In the genomic region with DNA sequence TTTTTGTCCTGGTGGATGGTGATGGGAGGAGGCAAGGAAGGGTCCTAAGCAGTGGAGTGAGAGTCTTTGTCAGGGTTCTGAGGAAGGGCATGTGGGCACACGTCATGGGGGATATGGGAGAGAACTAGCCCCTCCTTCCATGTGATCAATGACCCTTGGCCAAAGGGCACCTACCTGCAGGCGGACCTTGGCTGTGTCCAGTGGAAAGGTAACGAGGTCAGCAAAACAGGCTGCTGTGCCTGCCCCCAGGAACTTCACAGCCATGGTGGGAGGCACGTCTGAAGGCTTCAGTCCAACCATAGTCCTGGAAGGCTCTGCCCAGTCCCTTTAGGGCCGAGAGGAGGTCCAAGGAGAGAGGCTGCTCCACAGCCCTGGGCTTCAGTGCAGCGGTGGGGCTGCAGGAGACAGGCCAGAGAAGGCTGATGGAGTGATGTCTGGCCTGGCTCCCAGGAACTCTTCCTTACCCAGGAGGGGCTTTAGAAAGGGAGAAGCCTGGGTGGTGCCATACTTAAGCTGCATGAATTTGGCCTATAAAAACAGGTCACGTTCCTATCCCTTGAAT, we compare ENCODE assay signal across 20 cellular contexts. TPM values are rescaled to one million over a fixed set of nuclear protein-coding genes. Genes with fewer than 3 reads are reported as not detected.
DNase-seq lines count a peak whose midpoint lies in the region; ATAC-seq and TF ChIP-seq lines count a peak whose summit lies in the region.
"Had no signal": no experiment of that assay in that cellular context is flagged by ENCODE, and none has a peak within 500 bp of the region (broad histone marks: within the 10 kb centered on the region; RNA-seq: fewer than 3 reads in every experiment).

No MANE protein-coding gene starts in this region.

- peaks cover 54% of the 10 kb centered on the region for H3K4me1 Mint-ChIP-seq in activated naive CD8-positive, alpha-beta T cell treated with anti-CD3 and anti-CD28 coated beads, Interleukin-2, amount 10 ng/mL, durations not matched to agents 7 days and 5 days
- H3K4me1 Mint-ChIP-seq in naive thymus-derived CD4-positive, alpha-beta T cell: peaks cover 58 to 95% (median 87%) of the 10 kb centered on the region in 7 donors
- peaks cover 78% of the 10 kb centered on the region for H3K4me1 Mint-ChIP-seq in stimulated activated effector memory CD8-positive, alpha-beta T cell treated with anti-CD3 and anti-CD28 coated beads, Interleukin-12 subunit alpha, Interleukin-12 subunit beta, amount 100 ng/mL, for 72 hours
- no peaks in the 10 kb centered on the region for H3K4me1 Mint-ChIP-seq in HFFc6 (ENCODE audit: low read depth)

- H3K9me3 Mint-ChIP-seq in activated naive CD4-positive, alpha-beta T cell treated with anti-CD3 and anti-CD28 coated beads, Interleukin-2, amount 50 U/mL, for 72 hours: peaks cover 0 to 3% of the 10 kb centered on the region in 2 donors
- no peaks in the 10 kb centered on the region for H3K9me3 Mint-ChIP-seq in activated naive CD8-positive, alpha-beta T cell treated with anti-CD3 and anti-CD28 coated beads, Interleukin-2, amount 10 ng/mL, durations not matched to agents 7 days and 5 days
- H3K9me3 Mint-ChIP-seq in naive thymus-derived CD4-positive, alpha-beta T cell: no peaks in the 10 kb centered on the region
- H3K9me3 Mint-ChIP-seq in stimulated activated effector memory CD8-positive, alpha-beta T cell treated with anti-CD3 and anti-CD28 coated beads, Interleukin-12 subunit alpha, Interleukin-12 subunit beta, amount 100 ng/mL, for 72 hours: no peaks in the 10 kb centered on the region
- no peaks in the 10 kb centered on the region for H3K9me3 Mint-ChIP-seq in HFFc6
- H3K9me3 Mint-ChIP-seq: GM23338 had no signal

- no peak for DNase-seq in activated naive CD4-positive, alpha-beta T cell treated with anti-CD3 and anti-CD28 coated beads, Interleukin-2, amount 50 U/mL, for 72 hours (ENCODE audit: low spot score in 2 of 2)
- DNase-seq in activated naive CD4-positive, alpha-beta T cell (lab: John Stamatoyannopoulos, UW): no peak
- no peak for DNase-seq in activated naive CD8-positive, alpha-beta T cell treated with anti-CD3 and anti-CD28 coated beads, Interleukin-2, amount 10 ng/mL, durations not matched to agents 7 days and 5 days
- peak in 1 of 9 donors; percentile 20 for DNase-seq in naive thymus-derived CD4-positive, alpha-beta T cell
- DNase-seq in stimulated activated effector memory CD8-positive, alpha-beta T cell treated with anti-CD3 and anti-CD28 coated beads, Interleukin-12 subunit alpha, Interleukin-12 subunit beta, amount 100 ng/mL, for 72 hours (ENCODE audit: low spot score in 2 of 2): no peak
- DNase-seq in SK-N-DZ (ENCODE audit: low spot score) (no peak), HFFc6 (no peak), right cardiac atrium (no peak)
- DNase-seq: COR-L47, IMR-90, MG63, NCI-H1694 treated with DMSO at 0.1 percent for 48 hours, substantia nigra had no signal

- H3K27me3 Mint-ChIP-seq in activated naive CD8-positive, alpha-beta T cell treated with anti-CD3 and anti-CD28 coated beads, Interleukin-2, amount 10 ng/mL, durations not matched to agents 7 days and 5 days: no peaks in the 10 kb centered on the region
- H3K27me3 Mint-ChIP-seq in naive thymus-derived CD4-positive, alpha-beta T cell: no peaks in the 10 kb centered on the region
- H3K27me3 Mint-ChIP-seq in HFFc6 (ENCODE audit: insufficient read depth): peaks cover 6% of the 10 kb centered on the region

- 81% methylated on average over 7 of the region's 7 CpGs for WGBS in right cardiac atrium

- intact Hi-C loops in naive thymus-derived CD4-positive, alpha-beta T cell (cut with micrococcal nuclease): no loop called here
- intact Hi-C loops in right cardiac atrium (cut with DNase I): no loop called here

- H3K27ac ChIP-seq in naive thymus-derived CD4-positive, alpha-beta T cell (ENCODE audit: low read depth, low read length): peak overlapping the region; percentile 75
- no peak overlapping the region for H3K27ac ChIP-seq in right cardiac atrium (ENCODE audit: low read length)
- H3K27ac ChIP-seq: ascending aorta, vagina had no signal

- H3K27ac Mint-ChIP-seq in activated naive CD4-positive, alpha-beta T cell treated with anti-CD3 and anti-CD28 coated beads, Interleukin-2, amount 50 U/mL, for 72 hours: peak overlapping the region; percentile 58 to 71
- peak overlapping the region; percentile 47 for H3K27ac Mint-ChIP-seq in activated naive CD8-positive, alpha-beta T cell treated with anti-CD3 and anti-CD28 coated beads, Interleukin-2, amount 10 ng/mL, durations not matched to agents 7 days and 5 days
- peak overlapping the region; percentile 25 to 99 (median 94) for H3K27ac Mint-ChIP-seq in naive thymus-derived CD4-positive, alpha-beta T cell
- H3K27ac Mint-ChIP-seq in stimulated activated effector memory CD8-positive, alpha-beta T cell treated with anti-CD3 and anti-CD28 coated beads, Interleukin-12 subunit alpha, Interleukin-12 subunit beta, amount 100 ng/mL, for 72 hours: peak overlapping the region; percentile 92
- H3K27ac Mint-ChIP-seq in HFFc6: no peak overlapping the region
- H3K27ac Mint-ChIP-seq: GM23338 had no signal

- H3K36me3 Mint-ChIP-seq in activated naive CD4-positive, alpha-beta T cell treated with anti-CD3 and anti-CD28 coated beads, Interleukin-2, amount 50 U/mL, for 72 hours: peaks cover 9 to 13% of the 10 kb centered on the region in 2 donors
- peaks cover 22% of the 10 kb centered on the region for H3K36me3 Mint-ChIP-seq in activated naive CD8-positive, alpha-beta T cell treated with anti-CD3 and anti-CD28 coated beads, Interleukin-2, amount 10 ng/mL, durations not matched to agents 7 days and 5 days
- H3K36me3 Mint-ChIP-seq in naive thymus-derived CD4-positive, alpha-beta T cell: peaks cover 5 to 24% (median 6%) of the 10 kb centered on the region in 5 donors
- H3K36me3 Mint-ChIP-seq in stimulated activated effector memory CD8-positive, alpha-beta T cell treated with anti-CD3 and anti-CD28 coated beads, Interleukin-12 subunit alpha, Interleukin-12 subunit beta, amount 100 ng/mL, for 72 hours: peaks cover 9% of the 10 kb centered on the region
- no peaks in the 10 kb centered on the region for H3K36me3 Mint-ChIP-seq in HFFc6 (ENCODE audit: low read depth)

- H3K27me3 ChIP-seq in naive thymus-derived CD4-positive, alpha-beta T cell (ENCODE audit: control insufficient read depth in 2 of 2, insufficient read depth in 2 of 2, low read length in 2 of 2): no peaks in the 10 kb centered on the region
- H3K27me3 ChIP-seq in right cardiac atrium (ENCODE audit: control insufficient read depth, insufficient read depth): no peaks in the 10 kb centered on the region
- H3K27me3 ChIP-seq: ascending aorta, MG63, right atrium auricular region, vagina had no signal

- no peak for ATAC-seq in activated naive CD4-positive, alpha-beta T cell treated with anti-CD3 and anti-CD28 coated beads, Interleukin-2, amount 50 U/mL, for 72 hours
- no peak for ATAC-seq in activated naive CD8-positive, alpha-beta T cell treated with anti-CD3 and anti-CD28 coated beads, Interleukin-2, amount 10 ng/mL, durations not matched to agents 7 days and 5 days (ENCODE audit: low read depth)
- ATAC-seq in naive thymus-derived CD4-positive, alpha-beta T cell: no peak
- ATAC-seq in stimulated activated effector memory CD8-positive, alpha-beta T cell treated with anti-CD3 and anti-CD28 coated beads, Interleukin-12 subunit alpha, Interleukin-12 subunit beta, amount 100 ng/mL, for 72 hours: no peak
- no peak for ATAC-seq in right cardiac atrium
- ATAC-seq: GM23338, Panc1 had no signal

- H3K9me3 ChIP-seq in naive thymus-derived CD4-positive, alpha-beta T cell (ENCODE audit: control insufficient read depth in 2 of 3, low read length in 3 of 3): no peaks in the 10 kb centered on the region
- no peaks in the 10 kb centered on the region for H3K9me3 ChIP-seq in right cardiac atrium (ENCODE audit: control insufficient read depth, low read length)
- H3K9me3 ChIP-seq: ascending aorta, MG63, right atrium auricular region, vagina had no signal

- CTCF ChIA-PET in naive thymus-derived CD4-positive, alpha-beta T cell (lab: Charles Lee): interaction anchor here (1.8 kb wide), 1 partner anchor 26 kb away, joined by 5 read pairs; no protein-coding TSS in a partner anchor

- peaks cover 0 to 11% (median 0%) of the 10 kb centered on the region in 3 experiments for H3K36me3 ChIP-seq in naive thymus-derived CD4-positive, alpha-beta T cell (ENCODE audit: control insufficient read depth in 2 of 3, insufficient read depth in 3 of 3, low read length in 3 of 3)
- H3K36me3 ChIP-seq: MG63 had no signal

- H3K4me1 ChIP-seq in naive thymus-derived CD4-positive, alpha-beta T cell (ENCODE audit: control insufficient read depth in 2 of 2, insufficient read depth in 2 of 2, low read length in 2 of 2): peaks cover 78 to 80% of the 10 kb centered on the region in 2 donors
- peaks cover 13% of the 10 kb centered on the region for H3K4me1 ChIP-seq in right cardiac atrium (ENCODE audit: control insufficient read depth, insufficient read depth, low read length)
- H3K4me1 ChIP-seq: ascending aorta, vagina had no signal

- no peak for TF ChIP-seq CTCF in HFFc6 (IDR thresholded peaks at IDR 0.05)

- H3K4me3 Mint-ChIP-seq in activated naive CD8-positive, alpha-beta T cell treated with anti-CD3 and anti-CD28 coated beads, Interleukin-2, amount 10 ng/mL, durations not matched to agents 7 days and 5 days: no peak overlapping the region
- peak overlapping the region in 9 of 10 donors; percentile 10 to 87 (median 43) for H3K4me3 Mint-ChIP-seq in naive thymus-derived CD4-positive, alpha-beta T cell
- no peak overlapping the region for H3K4me3 Mint-ChIP-seq in stimulated activated effector memory CD8-positive, alpha-beta T cell treated with anti-CD3 and anti-CD28 coated beads, Interleukin-12 subunit alpha, Interleukin-12 subunit beta, amount 100 ng/mL, for 72 hours
- no peak overlapping the region for H3K4me3 Mint-ChIP-seq in HFFc6
- H3K4me3 Mint-ChIP-seq: GM23338 had no signal

- POLR2A ChIA-PET in activated naive CD8-positive, alpha-beta T cell treated with anti-CD3 and anti-CD28 coated beads, Interleukin-2, amount 10 ng/mL, durations not matched to agents 7 days and 5 days (lab: Charles Lee): interaction anchor here (2.0 to 3.0 kb wide), 4 partner anchors 11 to 28 kb away, joined by 5 to 22 read pairs (median 13); a partner anchor contains a TSS
- POLR2A ChIA-PET in naive thymus-derived CD4-positive, alpha-beta T cell (lab: Charles Lee): interaction anchor here (0.7 to 13.4 kb wide), 4 partner anchors 9 to 35 kb away, joined by 3 to 237 read pairs (median 31); a partner anchor contains a TSS

- no peak overlapping the region for H3K4me3 ChIP-seq in naive thymus-derived CD4-positive, alpha-beta T cell (ENCODE audit: low read length)
- no peak overlapping the region for H3K4me3 ChIP-seq in right cardiac atrium (ENCODE audit: low read length)
- H3K4me3 ChIP-seq: ascending aorta, GM23338, MG63, right atrium auricular region, vagina had no signal

RNA-seq across cellular contexts. Expression of a gene that starts 2.1 kb away (rescaled TPM):
- 1 to 10 TPM; 1.5 to 2.7 TPM for total RNA-seq in activated naive CD4-positive, alpha-beta T cell treated with anti-CD3 and anti-CD28 coated beads, Interleukin-2, amount 50 U/mL, for 72 hours
- 1 to 10 TPM; 4.0 to 4.1 TPM for total RNA-seq in activated naive CD8-positive, alpha-beta T cell treated with anti-CD3 and anti-CD28 coated beads, Interleukin-2, amount 10 ng/mL, durations not matched to agents 7 days and 5 days
- total RNA-seq in naive thymus-derived CD4-positive, alpha-beta T cell: 10 to 100 TPM in 1 of 5 experiments, 1 to 10 TPM in 4; 3.8 to 10.5 (median 6.6) TPM
- polyA plus RNA-seq in naive thymus-derived CD4-positive, alpha-beta T cell: under 1 TPM; 0.41 to 0.97 TPM
- polyA plus RNA-seq in SK-N-DZ (2014; cell fraction: cytosol; rRNA removed): 0.23 and 0.51 TPM in 2 replicates
- 3.2 and 8.2 TPM in 2 replicates for polyA plus RNA-seq in SK-N-DZ (2014; cell fraction: nucleus; rRNA removed)
- under 1 TPM; 0.10 to 0.62 (median 0.39) TPM for total RNA-seq in HFFc6 (2021; fragmentation: NEBNext Ultra II Directional; extraction: Animal tissue kit (Norgen Biotek cat#: 25700))
- total RNA-seq in right cardiac atrium: 1 to 10 TPM; 1.6 to 2.5 (median 1.9) TPM
- 2.0 TPM for polyA plus RNA-seq in right cardiac atrium
- total RNA-seq: ascending aorta had no signal

RNA-seq across cellular contexts. Expression of a gene that starts 24.2 kb away (rescaled TPM):
- 100 to 1,000 TPM; 271 to 326 TPM for total RNA-seq in activated naive CD4-positive, alpha-beta T cell treated with anti-CD3 and anti-CD28 coated beads, Interleukin-2, amount 50 U/mL, for 72 hours
- total RNA-seq in activated naive CD8-positive, alpha-beta T cell treated with anti-CD3 and anti-CD28 coated beads, Interleukin-2, amount 10 ng/mL, durations not matched to agents 7 days and 5 days: 100 to 1,000 TPM; 267 TPM
- 100 to 1,000 TPM; 365 to 949 (median 395) TPM for total RNA-seq in naive thymus-derived CD4-positive, alpha-beta T cell
- 1,000 to 10,000 TPM; 1,221 to 1,411 TPM for polyA plus RNA-seq in naive thymus-derived CD4-positive, alpha-beta T cell
- 25.3 and 28.3 TPM in 2 replicates for polyA plus RNA-seq in SK-N-DZ (2014; cell fraction: cytosol; rRNA removed)
- 13.8 and 27.2 TPM in 2 replicates for polyA plus RNA-seq in SK-N-DZ (2014; cell fraction: nucleus; rRNA removed)
- 1 to 10 TPM; 6.4 to 9.9 (median 8.0) TPM for total RNA-seq in HFFc6 (2021; fragmentation: NEBNext Ultra II Directional; extraction: Animal tissue kit (Norgen Biotek cat#: 25700))
- total RNA-seq in right cardiac atrium: 10 to 100 TPM; 12.6 to 23.1 (median 17.1) TPM
- 9.9 TPM for polyA plus RNA-seq in right cardiac atrium

RNA-seq across cellular contexts. Expression of a gene that starts 56.0 kb away (rescaled TPM):
- under 1 TPM; 0.29 to 0.32 TPM for total RNA-seq in activated naive CD4-positive, alpha-beta T cell treated with anti-CD3 and anti-CD28 coated beads, Interleukin-2, amount 50 U/mL, for 72 hours
- total RNA-seq in activated naive CD8-positive, alpha-beta T cell treated with anti-CD3 and anti-CD28 coated beads, Interleukin-2, amount 10 ng/mL, durations not matched to agents 7 days and 5 days: under 1 TPM in 1 of 2 experiments, not detected in 1; 0.47 TPM
- total RNA-seq in naive thymus-derived CD4-positive, alpha-beta T cell: under 1 TPM in 4 of 5 experiments, not detected in 1; 0.19 to 0.73 (median 0.44) TPM
- polyA plus RNA-seq in naive thymus-derived CD4-positive, alpha-beta T cell: under 1 TPM; 0.32 to 0.45 TPM
- not detected in 2 replicates for polyA plus RNA-seq in SK-N-DZ (2014; cell fraction: cytosol; rRNA removed)
- not detected in 2 replicates for polyA plus RNA-seq in SK-N-DZ (2014; cell fraction: nucleus; rRNA removed)
- total RNA-seq in HFFc6 (2021; fragmentation: NEBNext Ultra II Directional; extraction: Animal tissue kit (Norgen Biotek cat#: 25700)): under 1 TPM in 4 of 6 experiments, not detected in 2; 0.11 to 0.25 (median 0.17) TPM
- under 1 TPM in 1 of 4 donors, not detected in 3; 0.26 TPM for total RNA-seq in right cardiac atrium
- polyA plus RNA-seq in right cardiac atrium: not detected
- total RNA-seq: ascending aorta, chondrocyte, right atrium auricular region, SK-MEL-5, vagina had no signal

Comparison
In these comparisons a context has a peak if more than half of its experiments do, and no peak if none do; other contexts are left out.
1. H3K4me3 Mint-ChIP-seq: peak in naive thymus-derived CD4-positive, alpha-beta T cell (9 of 10); none in activated naive CD8-positive, alpha-beta T cell treated with anti-CD3 and anti-CD28 coated beads, Interleukin-2, amount 10 ng/mL, durations not matched to agents 7 days and 5 days (single experiment), stimulated activated effector memory CD8-positive, alpha-beta T cell treated with anti-CD3 and anti-CD28 coated beads, Interleukin-12 subunit alpha, Interleukin-12 subunit beta, amount 100 ng/mL, for 72 hours (single experiment) and HFFc6 (single experiment).
2. RNA of a gene that starts 24.2 kb away (total RNA-seq): 365 to 949 TPM in naive thymus-derived CD4-positive, alpha-beta T cell, 271 to 326 TPM in activated naive CD4-positive, alpha-beta T cell treated with anti-CD3 and anti-CD28 coated beads, Interleukin-2, amount 50 U/mL, for 72 hours and 267 TPM in activated naive CD8-positive, alpha-beta T cell treated with anti-CD3 and anti-CD28 coated beads, Interleukin-2, amount 10 ng/mL, durations not matched to agents 7 days and 5 days; 12.6 to 23.1 TPM in right cardiac atrium and 6.4 to 9.9 TPM in HFFc6; every median in the first group is over 10 times any median in the second.